26 cellular contexts compared by ENCODE assay signal in genomic region chr7:103912906-103913610, GRCh38.
"Had no signal": no experiment of that assay in that cellular context is flagged by ENCODE, and none has a peak within 500 bp of the region (broad histone marks: within the 10 kb centered on the region; RNA-seq: fewer than 3 reads in every experiment).

No MANE protein-coding gene starts in this region.

- H3K36me3 ChIP-seq: ascending aorta, breast epithelium, colonic mucosa, gastroesophageal sphincter, heart right ventricle, left ventricle myocardium inferior, neural progenitor cell, spleen, thyroid gland, upper lobe of right lung had no signal

- H3K4me1 ChIP-seq: ascending aorta, breast epithelium, colonic mucosa, gastroesophageal sphincter, heart right ventricle, left ventricle myocardium inferior, neural progenitor cell, spleen, thyroid gland, upper lobe of right lung had no signal

- H3K4me2 ChIP-seq: neural progenitor cell had no signal

- H2AFZ ChIP-seq: neural progenitor cell had no signal

- H3K27ac Mint-ChIP-seq: activated B cell treated with CpG ODN at 0.5 μM for 24 hours; activated CD4-positive, alpha-beta T cell treated with anti-CD3 and anti-CD28 coated beads for 36 hours; activated naive CD4-positive, alpha-beta T cell treated with anti-CD3 and anti-CD28 coated beads, Interleukin-2, amount 50 U/mL, for 72 hours; activated T-cell treated with anti-CD3 and anti-CD28 coated beads, Interleukin-2, amount 50 U/mL, for 24 hours; activated T-helper 17 cell treated with anti-CD3 and anti-CD28 coated beads, Interleukin-2, amount 50 U/mL, for 72 hours; effector memory CD8-positive, alpha-beta T cell; naive thymus-derived CD4-positive, alpha-beta T cell; neural progenitor cell; T-helper 17 cell had no signal

- FAIRE-seq: endothelial cell of umbilical vein had no signal

- H3K36me3 Mint-ChIP-seq: activated naive CD4-positive, alpha-beta T cell treated with anti-CD3 and anti-CD28 coated beads, Interleukin-2, amount 50 U/mL, for 72 hours; naive thymus-derived CD4-positive, alpha-beta T cell; neural progenitor cell had no signal

- H3K4me3 ChIP-seq: ascending aorta, breast epithelium, colonic mucosa, dorsolateral prefrontal cortex, gastroesophageal sphincter, heart right ventricle, left ventricle myocardium inferior, neural progenitor cell, spleen, thyroid gland, upper lobe of right lung had no signal

- H3K27ac ChIP-seq: ascending aorta, breast epithelium, colonic mucosa, dorsolateral prefrontal cortex, gastroesophageal sphincter, heart right ventricle, left ventricle myocardium inferior, neural progenitor cell, spleen, thyroid gland, upper lobe of right lung had no signal

- H3K9me3 ChIP-seq: ascending aorta, breast epithelium, colonic mucosa, gastroesophageal sphincter, heart right ventricle, left ventricle myocardium inferior, spleen, thyroid gland, upper lobe of right lung had no signal

- H3K27me3 ChIP-seq: ascending aorta, breast epithelium, colonic mucosa, gastroesophageal sphincter, heart right ventricle, neural progenitor cell, spleen, thyroid gland, upper lobe of right lung had no signal

- H3K4me3 Mint-ChIP-seq: activated B cell treated with CpG ODN at 0.5 μM for 24 hours; activated CD4-positive, alpha-beta T cell treated with anti-CD3 and anti-CD28 coated beads for 36 hours; activated T-cell treated with anti-CD3 and anti-CD28 coated beads, Interleukin-2, amount 50 U/mL, for 24 hours; activated T-helper 17 cell treated with anti-CD3 and anti-CD28 coated beads, Interleukin-2, amount 50 U/mL, for 72 hours; effector memory CD8-positive, alpha-beta T cell; naive thymus-derived CD4-positive, alpha-beta T cell; neural progenitor cell; T-helper 17 cell had no signal

- H3K27me3 Mint-ChIP-seq: activated B cell treated with CpG ODN at 0.5 μM for 24 hours had no signal

- DNase-seq: activated B cell treated with CpG ODN at 0.5 μM for 24 hours; activated CD4-positive, alpha-beta T cell treated with anti-CD3 and anti-CD28 coated beads for 36 hours; activated CD4-positive, alpha-beta T cell treated with anti-CD3 and anti-CD28 coated beads, Interleukin-2, amount 50 U/mL, for 4 hours; activated CD8-positive, alpha-beta memory T cell treated with anti-CD3 and anti-CD28 coated beads for 24 hours; activated CD8-positive, alpha-beta memory T cell treated with anti-CD3 and anti-CD28 coated beads, Interleukin-2, amount 50 U/mL, for 4 hours; activated T-cell treated with anti-CD3 and anti-CD28 coated beads, Interleukin-2, amount 50 U/mL, for 24 hours; colonic mucosa; dorsolateral prefrontal cortex; effector memory CD8-positive, alpha-beta T cell; heart right ventricle; left ventricle myocardium inferior; naive thymus-derived CD4-positive, alpha-beta T cell; posterior cingulate gyrus; spleen; stimulated activated CD4-positive, alpha-beta T cell treated with anti-CD3 and anti-CD28 coated beads, Interleukin-4, amount 100 ng/mL, for 1 hour; stimulated activated naive CD8-positive, alpha-beta T cell treated with anti-CD3 and anti-CD28 coated beads, Interleukin-15, Interleukin-2, amounts not matched to agents 100 U/mL and 50 U/mL, for 24 hours; T-helper 17 cell; thyroid gland; upper lobe of right lung had no signal

- H3K9me3 Mint-ChIP-seq: activated B cell treated with CpG ODN at 0.5 μM for 24 hours; activated naive CD4-positive, alpha-beta T cell treated with anti-CD3 and anti-CD28 coated beads, Interleukin-2, amount 50 U/mL, for 72 hours; activated T-cell treated with anti-CD3 and anti-CD28 coated beads, Interleukin-2, amount 50 U/mL, for 24 hours; activated T-helper 17 cell treated with anti-CD3 and anti-CD28 coated beads, Interleukin-2, amount 50 U/mL, for 72 hours; effector memory CD8-positive, alpha-beta T cell had no signal

- H3K9ac ChIP-seq: neural progenitor cell had no signal

- H3K4me1 Mint-ChIP-seq: activated B cell treated with CpG ODN at 0.5 μM for 24 hours; activated CD4-positive, alpha-beta T cell treated with anti-CD3 and anti-CD28 coated beads for 36 hours; activated T-helper 17 cell treated with anti-CD3 and anti-CD28 coated beads, Interleukin-2, amount 50 U/mL, for 72 hours; naive thymus-derived CD4-positive, alpha-beta T cell; T-helper 17 cell had no signal
